In the genomic region with DNA sequence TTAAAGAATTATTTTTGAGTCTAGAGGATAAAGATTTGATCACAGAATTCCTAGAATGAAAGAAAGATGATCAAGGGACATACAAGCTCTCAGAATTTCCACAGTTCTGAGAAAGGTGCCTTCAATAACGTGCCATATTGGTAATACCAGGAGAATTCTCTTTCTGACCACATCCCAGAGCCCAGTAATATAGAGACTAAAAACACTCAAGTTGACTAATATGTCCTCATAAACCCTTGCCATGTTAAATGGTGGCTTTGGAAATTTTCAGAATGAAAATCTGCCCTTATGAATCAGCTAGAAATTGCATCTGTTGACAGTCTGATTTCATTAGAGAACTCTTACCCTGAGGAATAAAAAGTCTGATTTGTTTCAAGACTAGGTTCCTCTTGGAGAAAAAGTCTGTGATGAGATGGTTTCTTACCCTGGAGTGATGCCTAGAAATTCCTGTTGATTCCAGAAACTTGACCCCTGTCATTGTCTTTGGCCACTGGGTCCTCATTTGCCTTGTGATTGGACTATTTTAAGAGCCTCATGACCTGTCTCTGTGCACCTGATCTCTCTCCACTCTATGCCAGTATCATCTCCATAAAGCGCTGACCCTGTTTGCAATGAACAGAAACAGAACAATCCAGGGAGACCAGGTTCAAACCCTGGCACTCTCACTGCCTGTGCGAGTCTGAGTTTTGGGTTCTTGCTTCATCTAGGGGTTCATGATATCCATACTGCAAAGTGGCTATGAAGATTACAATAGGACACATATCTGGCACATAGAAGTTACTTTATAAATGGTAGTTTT, we compare ENCODE assay signal across 16 cellular contexts. TPM values are rescaled to one million over a fixed set of nuclear protein-coding genes. Genes with fewer than 3 reads are reported as not detected.
DNase-seq lines count a peak whose midpoint lies in the region; ATAC-seq, FAIRE-seq and TF ChIP-seq lines count a peak whose summit lies in the region.
"Had no signal": no experiment of that assay in that cellular context is flagged by ENCODE, and none has a peak within 500 bp of the region (broad histone marks: within the 10 kb centered on the region; RNA-seq: fewer than 3 reads in every experiment).

No MANE protein-coding gene starts in this region.

- peak overlapping the region; percentile 93 for H3K27ac ChIP-seq in effector memory CD4-positive, alpha-beta T cell (ENCODE audit: insufficient read depth, low read length, poor library complexity, severe bottlenecking)
- H3K27ac ChIP-seq in tibial nerve = no peak overlapping the region
- H3K27ac ChIP-seq in brain microvascular endothelial cell = no peak overlapping the region
- H3K27ac ChIP-seq: ascending aorta, lower lobe of right lung, neutrophil, suprapubic skin had no signal

- CTCF ChIA-PET in T-cell (lab: Charles Lee) = interaction anchor here in 1 of 2 donors (0.6 kb wide), 1 partner anchor 42 kb away, joined by 4 read pairs; no protein-coding TSS in a partner anchor

- no peak for TF ChIP-seq POLR2A in GM12892 (IDR thresholded peaks at IDR 0.05; ENCODE audit: low read depth, low read length)
- TF ChIP-seq POLR2A in tibial nerve (IDR thresholded peaks at IDR 0.05) = no peak

- TF ChIP-seq CTCF in tibial nerve (IDR thresholded peaks at IDR 0.05) (no peak), brain microvascular endothelial cell (IDR thresholded peaks at IDR 0.05; ENCODE audit: low read depth, low read length, missing control alignments) (no peak)

- in situ Hi-C loops in brain microvascular endothelial cell (cut with HindIII; ENCODE audit: low pct_ligation_motif_present, low sequenced_read_pairs) = no loop called here

- WGBS in tibial nerve, 2 donors = 92 to 97% methylated on average over 3 of the region's 3 CpGs

- POLR2A ChIA-PET in T-cell (lab: Charles Lee) = no interaction called here

- H3K9me3 Mint-ChIP-seq in T-cell = no peaks in the 10 kb centered on the region
- H3K9me3 Mint-ChIP-seq: CD14-positive monocyte had no signal

- DNase-seq in GM12892 (ENCODE audit: insufficient read length) (no peak), T-cell (no peak), tibial nerve (ENCODE audit: low spot score in 2 of 2) (no peak), activated gamma-delta T cell treated with Interleukin-2 at 50 U/mL for 16 hours (no peak), brain microvascular endothelial cell (no peak)
- no peak for DNase-seq in effector memory CD4-positive, alpha-beta T cell
- DNase-seq: dorsolateral prefrontal cortex, EL, lower lobe of right lung, NCI-H1048, PC-3 had no signal

- peak; percentile 78 for FAIRE-seq in GM12892 (lab: Jason Lieb, UNC)

- H3K36me3 ChIP-seq in effector memory CD4-positive, alpha-beta T cell (ENCODE audit: control insufficient read depth, insufficient read depth, low read length) = no peaks in the 10 kb centered on the region
- H3K36me3 ChIP-seq in tibial nerve = no peaks in the 10 kb centered on the region
- no peaks in the 10 kb centered on the region for H3K36me3 ChIP-seq in brain microvascular endothelial cell (replicated peaks)
- H3K36me3 ChIP-seq: ascending aorta, lower lobe of right lung, neutrophil, suprapubic skin had no signal

- H3K27ac Mint-ChIP-seq in T-cell = peak overlapping the region; percentile 49 to 77
- H3K27ac Mint-ChIP-seq: CD14-positive monocyte had no signal

- no peaks in the 10 kb centered on the region for H3K27me3 Mint-ChIP-seq in T-cell

- H3K4me1 ChIP-seq in effector memory CD4-positive, alpha-beta T cell (ENCODE audit: control insufficient read depth, insufficient read depth, low read length, poor library complexity, severe bottlenecking) = peaks cover 38% of the 10 kb centered on the region
- H3K4me1 ChIP-seq in tibial nerve = peaks cover 0 to 7% (median 2%) of the 10 kb centered on the region in 4 donors
- H3K4me1 ChIP-seq: ascending aorta had no signal

- H3K4me3 Mint-ChIP-seq in T-cell = peak overlapping the region; percentile 66 to 83 (median 71)
- H3K4me3 Mint-ChIP-seq: CD14-positive monocyte had no signal

- peaks cover 58 to 81% (median 78%) of the 10 kb centered on the region in 3 donors for H3K4me1 Mint-ChIP-seq in T-cell

- H3K36me3 Mint-ChIP-seq in T-cell = peaks cover 13% of the 10 kb centered on the region
- H3K36me3 Mint-ChIP-seq: CD14-positive monocyte had no signal

- peak overlapping the region; percentile 75 for H3K4me3 ChIP-seq in effector memory CD4-positive, alpha-beta T cell (ENCODE audit: insufficient read depth, low read depth, low read length, poor library complexity, severe bottlenecking)
- H3K4me3 ChIP-seq in tibial nerve (no peak overlapping the region), brain microvascular endothelial cell (ENCODE audit: low read depth, low read length) (no peak overlapping the region)
- H3K4me3 ChIP-seq: ascending aorta, dorsolateral prefrontal cortex, lower lobe of right lung, suprapubic skin had no signal

- no peaks in the 10 kb centered on the region for H3K27me3 ChIP-seq in effector memory CD4-positive, alpha-beta T cell (replicated peaks; ENCODE audit: control insufficient read depth, insufficient read depth, low read length, poor library complexity, severe bottlenecking)
- no peaks in the 10 kb centered on the region for H3K27me3 ChIP-seq in tibial nerve
- peaks cover 2% of the 10 kb centered on the region for H3K27me3 ChIP-seq in brain microvascular endothelial cell (replicated peaks)
- H3K27me3 ChIP-seq: ascending aorta, dorsolateral prefrontal cortex, suprapubic skin had no signal

- ATAC-seq in GM18873 (IDR thresholded peaks at IDR 0.05; ENCODE audit: low FRiP score, unreplicated experiment) = peak; percentile 49
- ATAC-seq in T-cell (replicated peaks in 1 of 4) = no peak
- ATAC-seq: lower lobe of right lung, PC-3 had no signal

- TF ChIP-seq EP300 in tibial nerve (IDR thresholded peaks at IDR 0.05) = no peak

- no peaks in the 10 kb centered on the region for H3K9me3 ChIP-seq in effector memory CD4-positive, alpha-beta T cell (ENCODE audit: control insufficient read depth, low read length)
- no peaks in the 10 kb centered on the region for H3K9me3 ChIP-seq in tibial nerve
- H3K9me3 ChIP-seq: ascending aorta, lower lobe of right lung, neutrophil, suprapubic skin had no signal

RNA-seq across cellular contexts. Expression of a gene that starts 3.3 kb away (rescaled TPM):
- polyA plus RNA-seq in GM12892 (2012; ENCODE audit: missing spikeins) = 7.2 TPM
- 10 to 100 TPM; 19.9 to 40.4 (median 28.1) TPM for total RNA-seq in T-cell
- total RNA-seq in tibial nerve = 1 to 10 TPM in 1 of 4 donors, under 1 TPM in 2, not detected in 1; 0.42 to 2.2 (median 0.60) TPM
- total RNA-seq: ascending aorta, PC-3 had no signal

RNA-seq across cellular contexts. Expression of a gene that starts 30.0 kb away (rescaled TPM):
- 95.0 TPM for polyA plus RNA-seq in GM12892 (2012; ENCODE audit: missing spikeins)
- total RNA-seq in T-cell (100 to 1,000 TPM; 119 to 148 (median 127) TPM), tibial nerve (100 to 1,000 TPM in 2 of 4 donors, 10 to 100 TPM in 2; 70.6 to 109 (median 94.3) TPM)

Comparison
In these comparisons a context has a peak if more than half of its experiments do, and no peak if none do; other contexts are left out.
1. RNA of a gene that starts 3.3 kb away (total RNA-seq): 19.9 to 40.4 TPM in T-cell; 0.42 to 2.2 TPM in tibial nerve; every median in the first group is over 4 times any median in the second.